In the genomic region with DNA sequence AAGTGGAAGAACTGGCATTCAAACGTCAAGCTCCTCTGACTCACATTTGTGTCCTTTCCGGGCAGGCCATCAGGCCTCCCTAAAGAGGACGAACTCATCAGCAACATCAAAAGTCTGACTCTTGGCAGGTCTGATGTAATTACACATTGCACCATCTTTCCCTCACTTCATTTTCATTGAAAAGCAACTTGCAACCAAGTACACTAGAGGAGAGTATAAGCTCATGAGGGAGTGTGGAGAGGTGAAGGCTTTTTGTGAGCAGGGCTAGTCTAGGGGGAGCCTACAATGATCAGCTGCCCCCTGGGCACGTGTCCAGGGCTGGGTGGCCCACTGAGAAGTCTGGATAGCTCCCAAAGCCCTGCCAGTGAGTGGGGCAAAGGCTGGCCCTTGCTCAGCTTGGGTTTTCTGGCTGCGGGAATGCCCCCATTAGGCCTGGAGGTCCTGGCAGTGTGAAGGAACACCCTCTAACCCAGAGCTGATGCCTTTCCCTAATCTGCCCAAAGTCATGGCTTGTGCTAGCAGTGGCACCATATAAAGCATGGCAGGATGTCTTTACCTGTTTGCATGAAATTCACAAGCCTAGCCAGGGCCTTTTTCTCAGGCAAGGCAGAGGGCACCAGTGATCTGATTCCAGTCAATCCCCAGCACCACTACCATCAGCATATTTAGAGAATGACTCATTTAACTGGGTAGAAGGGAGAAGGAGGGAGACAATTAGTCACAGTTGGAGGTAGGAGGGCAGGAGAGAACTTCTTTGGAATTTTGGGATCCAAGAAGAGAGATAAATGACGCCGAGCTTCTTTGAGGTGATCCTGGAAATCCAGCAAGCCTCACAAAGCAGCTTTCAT, we compare ENCODE assay signal across 10 cellular contexts. TPM values are rescaled to one million over a fixed set of nuclear protein-coding genes. Genes with fewer than 3 reads are reported as not detected.
DNase-seq lines count a peak whose midpoint lies in the region; ATAC-seq, FAIRE-seq and TF ChIP-seq lines count a peak whose summit lies in the region.
"Had no signal": no experiment of that assay in that cellular context is flagged by ENCODE, and none has a peak within 500 bp of the region (broad histone marks: within the 10 kb centered on the region; RNA-seq: fewer than 3 reads in every experiment).

No MANE protein-coding gene starts in this region.

- CTCF ChIA-PET in IMR-90 (lab: Yijun Ruan, JAX) = interaction anchor here (0.8 to 2.2 kb wide), 4 partner anchors 27 to 610 kb away, joined by 3 to 7 read pairs (median 4); no protein-coding TSS in a partner anchor
- CTCF ChIA-PET in activated CD4-positive, alpha-beta memory T cell treated with anti-CD3 and anti-CD28 coated beads for 36 hours (lab: Charles Lee) = interaction anchor here (0.6 to 4.8 kb wide), 25 partner anchors 10 to 783 kb away, joined by 3 to 56 read pairs (median 6); partner anchors contain the start of genes CCL20 and DAW1

- peak overlapping the region; percentile 23; the same call in 1 of the 2 replicates for H4K5ac ChIP-seq in IMR-90 (ENCODE audit: low read depth, low read length)

- H3K27ac ChIP-seq in IMR-90 (ENCODE audit: insufficient read depth, low read length) (peak overlapping the region; percentile 27; the same call in 1 of the 2 replicates), spleen (no peak overlapping the region)

- H3K27me3 ChIP-seq in IMR-90 (ENCODE audit: control insufficient read depth, insufficient read depth, low read length) (no peaks in the 10 kb centered on the region), bronchial epithelial cell (ENCODE audit: control insufficient read depth, insufficient read depth, low read length) (no peaks in the 10 kb centered on the region), kidney epithelial cell (ENCODE audit: control insufficient read depth, insufficient read depth, low read length) (no peaks in the 10 kb centered on the region), spleen (replicated peaks in 1 of 7) (peaks cover 0 to 2% (median 0%) of the 10 kb centered on the region in 7 donors)

- H3K4me1 ChIP-seq in IMR-90 (ENCODE audit: control insufficient read depth, insufficient read depth, low read length) (peaks cover 10% of the 10 kb centered on the region), spleen (peaks cover 0 to 8% (median 0%) of the 10 kb centered on the region in 6 donors)

- H2AFZ ChIP-seq in IMR-90 (replicated peaks; ENCODE audit: low read length, poor library complexity) = peak overlapping the region; percentile 44

- peaks cover 13% of the 10 kb centered on the region; the same call in 1 of the 2 replicates for H3K9me1 ChIP-seq in IMR-90 (ENCODE audit: insufficient read depth, low read length)

- H4K91ac ChIP-seq in IMR-90 (ENCODE audit: insufficient read depth, low read depth, low read length) = peak overlapping the region; percentile 60

- H2BK15ac ChIP-seq in IMR-90 (ENCODE audit: low read depth, low read length) = peak overlapping the region; percentile 39; the same call in 1 of the 3 replicates

- no peak for TF ChIP-seq POLR2A in IMR-90 (IDR thresholded peaks at IDR 0.05; ENCODE audit: low read depth, low read length)
- no peak for TF ChIP-seq POLR2A in spleen (IDR thresholded peaks at IDR 0.05)

- in situ Hi-C loops in IMR-90 (cut with MboI; ENCODE audit: low sequenced_read_pairs) = no loop called here

- H3K36me3 ChIP-seq in IMR-90 (ENCODE audit: control insufficient read depth, insufficient read depth, low read length) (no peaks in the 10 kb centered on the region), bronchial epithelial cell (ENCODE audit: control insufficient read depth, insufficient read depth, low read length) (no peaks in the 10 kb centered on the region), kidney epithelial cell (ENCODE audit: control insufficient read depth, insufficient read depth, low read length) (no peaks in the 10 kb centered on the region), spleen (no peaks in the 10 kb centered on the region)

- WGBS in IMR-90 (ENCODE audit: extremely low coverage in 2 of 2, insufficient read length in 1 of 2), 2 experiments = 70% methylated on average over 3 of the region's 7 CpGs; no CpG with 5 or more reads in 1 of the 2 experiments
- 76 to 87% (median 81%) methylated on average over 7 of the region's 7 CpGs for WGBS in spleen, 5 donors

- no peaks in the 10 kb centered on the region for H3K9me3 Mint-ChIP-seq in activated CD4-positive, alpha-beta memory T cell treated with anti-CD3 and anti-CD28 coated beads for 36 hours
- H3K9me3 Mint-ChIP-seq: stimulated activated naive CD8-positive, alpha-beta T cell treated with anti-CD3 and anti-CD28 coated beads, Interleukin-15, Interleukin-2, amounts not matched to agents 100 ng/mL and 50 ng/mL, for 24 hours had no signal

- no peaks in the 10 kb centered on the region for H3K27me3 Mint-ChIP-seq in activated CD4-positive, alpha-beta memory T cell treated with anti-CD3 and anti-CD28 coated beads for 36 hours

- H4K20me1 ChIP-seq in IMR-90 (ENCODE audit: insufficient read depth, low read length) = no peaks in the 10 kb centered on the region

- H3K9me3 ChIP-seq in IMR-90 (ENCODE audit: control insufficient read depth, insufficient read depth, low read length) (no peaks in the 10 kb centered on the region), spleen (no peaks in the 10 kb centered on the region)

- no peak; the same call in 1 of the 2 replicates for TF ChIP-seq RAD21 in IMR-90 (IDR thresholded peaks at IDR 0.05; ENCODE audit: low read length)

- ATAC-seq in IMR-90 (ENCODE audit: low read depth) (peak; percentile 84), HG02798 (IDR thresholded peaks at IDR 0.05; ENCODE audit: poor library complexity, unreplicated experiment) (no peak), GM21367 (IDR thresholded peaks at IDR 0.05; ENCODE audit: unreplicated experiment) (no peak)
- ATAC-seq: activated CD4-positive, alpha-beta T cell treated with anti-CD3 and anti-CD28 coated beads for 36 hours had no signal

- H3K36me3 Mint-ChIP-seq in activated CD4-positive, alpha-beta memory T cell treated with anti-CD3 and anti-CD28 coated beads for 36 hours = no peaks in the 10 kb centered on the region

- TF ChIP-seq CTCF in IMR-90 (conservative IDR thresholded peaks at IDR 0.05; ENCODE audit: low read depth, low read length) (peak; percentile 26; the same call in 1 of the 2 replicates), bronchial epithelial cell (IDR thresholded peaks at IDR 0.05; ENCODE audit: insufficient read depth, low read length, severe bottlenecking) (peak; percentile 31), kidney epithelial cell (IDR thresholded peaks at IDR 0.05; ENCODE audit: insufficient read depth, low read length, poor library complexity, severe bottlenecking) (peak; percentile 36), spleen (IDR thresholded peaks at IDR 0.05 in 8 of 11, conservative IDR thresholded peaks at IDR 0.05 in 3 of 11) (no peak)

- FAIRE-seq in bronchial epithelial cell (lab: Jason Lieb, UNC) = peak; percentile 43

- POLR2A ChIA-PET in IMR-90 (lab: Charles Lee; ENCODE audit: unreplicated experiment) = no interaction called here
- POLR2A ChIA-PET in activated CD4-positive, alpha-beta memory T cell treated with anti-CD3 and anti-CD28 coated beads for 36 hours (lab: Charles Lee) = interaction anchor here (1.1 kb wide), 1 partner anchor 89 kb away, joined by 3 read pairs; no protein-coding TSS in a partner anchor

- H3K14ac ChIP-seq in IMR-90 (replicated peaks; ENCODE audit: low read depth, low read length) = peak overlapping the region; percentile 36; the same call in 1 of the 2 replicates

- H4K8ac ChIP-seq in IMR-90 (ENCODE audit: low read depth in 2 of 2, low read length in 2 of 2) = peak overlapping the region; percentile 19 to 66; a peak in 3 of 4 replicates

- H3K4me1 Mint-ChIP-seq in activated CD4-positive, alpha-beta memory T cell treated with anti-CD3 and anti-CD28 coated beads for 36 hours (ENCODE audit: low read depth) = no peaks in the 10 kb centered on the region

- H2BK120ac ChIP-seq in IMR-90 (ENCODE audit: low read depth, low read length) = peak overlapping the region; percentile 76

- no TSS peak for BruUV-seq in IMR-90 (replicated peaks; lab: Mats Ljungman, UMichigan)

- H3K79me1 ChIP-seq in IMR-90 (ENCODE audit: low read depth in 1 of 2, low read length in 2 of 2) = no peaks in the 10 kb centered on the region

- dilution Hi-C loops in IMR-90 (cut with HindIII; ENCODE audit: low sequenced_read_pairs, unreplicated experiment) = no loop called here

- H3K9ac ChIP-seq in IMR-90 (ENCODE audit: low read depth, low read length) = no peak overlapping the region

- H2BK5ac ChIP-seq in IMR-90 (ENCODE audit: low read depth, low read length, poor library complexity, severe bottlenecking) = peak overlapping the region; percentile 91

- H3K4me3 Mint-ChIP-seq in activated CD4-positive, alpha-beta memory T cell treated with anti-CD3 and anti-CD28 coated beads for 36 hours = no peak overlapping the region
- H3K4me3 Mint-ChIP-seq: activated CD4-positive, alpha-beta T cell treated with anti-CD3 and anti-CD28 coated beads for 36 hours; stimulated activated naive CD8-positive, alpha-beta T cell treated with anti-CD3 and anti-CD28 coated beads, Interleukin-15, Interleukin-2, amounts not matched to agents 100 ng/mL and 50 ng/mL, for 24 hours had no signal

- peak overlapping the region; percentile 68 for H2AK9ac ChIP-seq in IMR-90 (replicated peaks; ENCODE audit: low read depth, low read length, poor library complexity)

- H3K23ac ChIP-seq in IMR-90 (ENCODE audit: low read depth, low read length) = no peak overlapping the region

- peak overlapping the region; percentile 68 for H2BK20ac ChIP-seq in IMR-90 (ENCODE audit: low read depth, low read length)

- H3K27ac Mint-ChIP-seq in activated CD4-positive, alpha-beta memory T cell treated with anti-CD3 and anti-CD28 coated beads for 36 hours = no peak overlapping the region
- H3K27ac Mint-ChIP-seq: activated CD4-positive, alpha-beta T cell treated with anti-CD3 and anti-CD28 coated beads for 36 hours; stimulated activated naive CD8-positive, alpha-beta T cell treated with anti-CD3 and anti-CD28 coated beads, Interleukin-15, Interleukin-2, amounts not matched to agents 100 ng/mL and 50 ng/mL, for 24 hours had no signal

- peak; percentile 81 for DNase-seq in AG08395 (ENCODE audit: low spot score)
- DNase-seq in IMR-90 = peak; percentile 83
- peak; percentile 93 for DNase-seq in bronchial epithelial cell (ENCODE audit: low read depth)
- peak; percentile 87 for DNase-seq in kidney epithelial cell (ENCODE audit: low read depth)
- no peak for DNase-seq in activated CD4-positive, alpha-beta memory T cell treated with anti-CD3 and anti-CD28 coated beads for 36 hours
- DNase-seq in spleen = no peak

- peak overlapping the region; percentile 7; the same call in 1 of the 2 replicates for H3K4me2 ChIP-seq in IMR-90 (ENCODE audit: low read depth, low read length)

- intact Hi-C loops in IMR-90 (cut with micrococcal nuclease) = loop anchor here (1.0 to 5.0 kb wide), 3 partner anchors 46 to 457 kb away; no protein-coding TSS in a partner anchor
- intact Hi-C loops in activated CD4-positive, alpha-beta memory T cell treated with anti-CD3 and anti-CD28 coated beads for 36 hours (cut with micrococcal nuclease) = loop anchor here (1.0 to 2.0 kb wide), 4 partner anchors 14 to 205 kb away; no protein-coding TSS in a partner anchor
- intact Hi-C loops in spleen (cut with DNase I; ENCODE audit: low total_unique reads) = no loop called here

- peak overlapping the region; percentile 68 for H3K4ac ChIP-seq in IMR-90 (ENCODE audit: low read depth, low read length)

- 0 out of 2 replicates have a peak overlapping the region, but pooled peaks have one; percentile 19 for H3K18ac ChIP-seq in IMR-90 (ENCODE audit: low read depth, low read length)

- peak overlapping the region; percentile 79 for H2AK5ac ChIP-seq in IMR-90 (ENCODE audit: low read depth, low read length)

- H3K4me3 ChIP-seq in IMR-90 (ENCODE audit: insufficient read depth, low read depth, low read length) (no peak overlapping the region), bronchial epithelial cell (ENCODE audit: low read depth, low read length) (no peak overlapping the region), kidney epithelial cell (ENCODE audit: low read depth, low read length) (no peak overlapping the region), spleen (no peak overlapping the region)

- no peak overlapping the region for H3K56ac ChIP-seq in IMR-90 (ENCODE audit: extremely low read depth, insufficient read depth, low read length)

RNA-seq across cellular contexts. Expression of gene DAW1, which starts 8.5 kb away (rescaled TPM):
- total RNA-seq in IMR-90 (2012; rRNA removed) (1.4 TPM in 2 replicates), bronchial epithelial cell (0.13 and 0.26 TPM in 2 replicates), kidney epithelial cell (not detected in 2 replicates), spleen (1 to 10 TPM in 1 of 7 donors, not detected in 6; 2.2 TPM)
- polyA plus RNA-seq in IMR-90 (2012; rRNA removed) (0.86 and 0.93 TPM in 2 replicates), spleen (not detected)
- 0.15 and 0.22 TPM in 2 replicates for polyA plus RNA-seq in IMR-90 (2012; cell fraction: cytosol; rRNA removed)
- polyA plus RNA-seq in IMR-90 (2012; cell fraction: nucleus; rRNA removed; ENCODE audit: low replicate concordance) = 0.15 and 0.83 TPM in 2 replicates
- not detected for total RNA-seq in activated CD4-positive, alpha-beta memory T cell treated with anti-CD3 and anti-CD28 coated beads for 36 hours
- total RNA-seq: activated CD4-positive, alpha-beta T cell treated with anti-CD3 and anti-CD28 coated beads for 36 hours had no signal

RNA-seq across cellular contexts. Expression of gene CCL20, which starts 49.3 kb away (rescaled TPM):
- not detected in 2 replicates for total RNA-seq in IMR-90 (2012; rRNA removed)
- polyA plus RNA-seq in IMR-90 (2012; rRNA removed) = not detected in 2 replicates
- polyA plus RNA-seq in IMR-90 (2012; cell fraction: cytosol; rRNA removed) = not detected in 2 replicates
- polyA plus RNA-seq in IMR-90 (2012; cell fraction: nucleus; rRNA removed; ENCODE audit: low replicate concordance) = not detected in 2 replicates
- total RNA-seq in bronchial epithelial cell = 1.5 and 3.7 TPM in 2 replicates
- 0.68 and 1.0 TPM in 2 replicates for total RNA-seq in kidney epithelial cell
- total RNA-seq in activated CD4-positive, alpha-beta memory T cell treated with anti-CD3 and anti-CD28 coated beads for 36 hours = 10 to 100 TPM; 72.0 to 74.7 TPM
- total RNA-seq in spleen = not detected
- polyA plus RNA-seq in spleen = under 1 TPM; 0.28 to 0.74 (median 0.46) TPM

Comparison
In these comparisons a context has a peak if more than half of its experiments do, and no peak if none do; other contexts are left out.
1. DNase-seq: peak in AG08395 (single experiment), IMR-90 (single experiment), bronchial epithelial cell (single experiment) and kidney epithelial cell (single experiment); none in activated CD4-positive, alpha-beta memory T cell treated with anti-CD3 and anti-CD28 coated beads for 36 hours (single experiment) and spleen (single experiment).
2. CTCF ChIP-seq: peak in IMR-90 (single experiment), bronchial epithelial cell (single experiment) and kidney epithelial cell (single experiment); none in spleen (0 of 11).
3. RNA of gene CCL20, which starts 49.3 kb away (total RNA-seq): 72.0 to 74.7 TPM in activated CD4-positive, alpha-beta memory T cell treated with anti-CD3 and anti-CD28 coated beads for 36 hours; 1.5 to 3.7 TPM in bronchial epithelial cell, 0.68 to 1.0 TPM in kidney epithelial cell, not detected in IMR-90 and not detected in spleen; every median in the first group is over 10 times any median in the second.